ENCODE assay signal across 7 cellular contexts in genomic region chr3:82178291-82178690, GRCh38.
"Had no signal": no experiment of that assay in that cellular context is flagged by ENCODE, and none has a peak within 500 bp of the region (broad histone marks: within the 10 kb centered on the region; RNA-seq: fewer than 3 reads in every experiment).

No MANE protein-coding gene starts in this region.

- FAIRE-seq: HTR-8/SVneo, K562 had no signal

- ATAC-seq: K562 had no signal

- H3K9ac ChIP-seq: KMS-11 had no signal

- H3K36me3 Mint-ChIP-seq: IgD-negative memory B cell had no signal

- H3K4me1 Mint-ChIP-seq: IgD-negative memory B cell had no signal

- H3K4me2 ChIP-seq: KMS-11 had no signal

- H3K27ac Mint-ChIP-seq: IgD-negative memory B cell had no signal

- H3K4me3 Mint-ChIP-seq: IgD-negative memory B cell had no signal

- DNase-seq: KBM-7, KG1 had no signal

- H3K4me3 ChIP-seq: K562 had no signal

- H3K27ac ChIP-seq: HL-60, KMS-11 had no signal

- H3K27me3 Mint-ChIP-seq: IgD-negative memory B cell had no signal
